ENCODE assay signal across 1 cellular context in genomic region chr11:207213-208176, GRCh38.
TF ChIP-seq lines count a peak whose summit lies in the region.

BET1L (minus strand) TSS chr11:207399; CDS start chr11:207321, 78 bp downstream.
RIC8A (plus strand) TSS chr11:207708; CDS start chr11:208855, 1,147 bp downstream.

TF ChIP-seq in HepG2, 621 proteins besides CTCF, POLR2A, EP300 and RAD21 (continued from another document and continues in another):
- TF ChIP-seq GMEB1 (CRISPR knock-in tag; IDR thresholded peaks at IDR 0.05; ENCODE audit: borderline replicate concordance): peak; percentile 81
- TF ChIP-seq RFX1 (IDR thresholded peaks at IDR 0.05): no peak
- no peak; the same call in 1 of the 2 replicates for TF ChIP-seq MIER3 (CRISPR knock-in tag; IDR thresholded peaks at IDR 0.05; ENCODE audit: borderline replicate concordance)
- peak; percentile 90; the same call in 1 of the 2 replicates for TF ChIP-seq THAP8 (CRISPR knock-in tag; IDR thresholded peaks at IDR 0.05; ENCODE audit: borderline replicate concordance)
- no peak for TF ChIP-seq SP1 (IDR thresholded peaks at IDR 0.05)
- peak; percentile 94 for TF ChIP-seq SP1 (CRISPR knock-in tag; IDR thresholded peaks at IDR 0.05)
- TF ChIP-seq SCMH1 (CRISPR knock-in tag; IDR thresholded peaks at IDR 0.05; ENCODE audit: borderline replicate concordance): no peak
- peak; percentile 82; the same call in 1 of the 2 replicates for TF ChIP-seq MYC (CRISPR knock-in tag; IDR thresholded peaks at IDR 0.05; ENCODE audit: borderline replicate concordance)
- TF ChIP-seq PHF8 (CRISPR knock-in tag; IDR thresholded peaks at IDR 0.05): peak; percentile 94
- no peak for TF ChIP-seq ZNF260 (CRISPR knock-in tag; IDR thresholded peaks at IDR 0.05; ENCODE audit: borderline replicate concordance, low read depth)
- TF ChIP-seq ARNT2 (CRISPR knock-in tag; IDR thresholded peaks at IDR 0.05; ENCODE audit: low read depth): peak; percentile 89
- no peak for TF ChIP-seq ZNF557 (CRISPR knock-in tag; IDR thresholded peaks at IDR 0.05)
- TF ChIP-seq TCF7L2 (IDR thresholded peaks at IDR 0.05; ENCODE audit: low read depth, low read length): no peak
- TF ChIP-seq SETDB1 (CRISPR knock-in tag; IDR thresholded peaks at IDR 0.05; ENCODE audit: borderline replicate concordance): no peak
- peak; percentile 91 for TF ChIP-seq THAP11 (CRISPR knock-in tag; IDR thresholded peaks at IDR 0.05)
- TF ChIP-seq BCL6 (CRISPR knock-in tag; IDR thresholded peaks at IDR 0.05): 0 out of 2 replicates have a peak, but pooled peaks have one; percentile 12
- no peak for TF ChIP-seq ZNF839 (CRISPR knock-in tag; IDR thresholded peaks at IDR 0.05; ENCODE audit: borderline replicate concordance)
- TF ChIP-seq SRF (IDR thresholded peaks at IDR 0.05; ENCODE audit: low read depth, low read length): no peak
- TF ChIP-seq NPAS2 (CRISPR knock-in tag; IDR thresholded peaks at IDR 0.05; ENCODE audit: borderline replicate concordance): no peak
- TF ChIP-seq LCORL (IDR thresholded peaks at IDR 0.05): no peak
- TF ChIP-seq LCORL (CRISPR knock-in tag; IDR thresholded peaks at IDR 0.05): peak; percentile 50
- no peak for TF ChIP-seq ZNF44 (CRISPR knock-in tag; IDR thresholded peaks at IDR 0.05)
- TF ChIP-seq XBP1 (CRISPR knock-in tag; IDR thresholded peaks at IDR 0.05): no peak
- no peak; the same call in 1 of the 2 replicates for TF ChIP-seq RNF219 (CRISPR knock-in tag; IDR thresholded peaks at IDR 0.05)
- TF ChIP-seq RAD51 (IDR thresholded peaks at IDR 0.05; ENCODE audit: borderline replicate concordance): no peak
- peak; percentile 41; the same call in 1 of the 2 replicates for TF ChIP-seq ATF1 (CRISPR knock-in tag; IDR thresholded peaks at IDR 0.05)
- TF ChIP-seq ZNF589 (CRISPR knock-in tag; conservative IDR thresholded peaks at IDR 0.05): 0 out of 2 replicates have a peak, but pooled peaks have one; percentile 5
- TF ChIP-seq ZNF720 (CRISPR knock-in tag; IDR thresholded peaks at IDR 0.05): no peak
- 0 out of 2 replicates have a peak, but pooled peaks have one; percentile 2 for TF ChIP-seq IRX3 (CRISPR knock-in tag; IDR thresholded peaks at IDR 0.05; ENCODE audit: borderline replicate concordance, low read depth)
- TF ChIP-seq HNRNPL (IDR thresholded peaks at IDR 0.05; ENCODE audit: low read depth, low read length): no peak
- peak; percentile 43; the same call in 1 of the 2 replicates for TF ChIP-seq ZBTB39 (CRISPR knock-in tag; IDR thresholded peaks at IDR 0.05)
- TF ChIP-seq AKNA (CRISPR knock-in tag; IDR thresholded peaks at IDR 0.05; ENCODE audit: borderline replicate concordance): no peak
- TF ChIP-seq ZHX1 (CRISPR knock-in tag; IDR thresholded peaks at IDR 0.05; ENCODE audit: low read depth): peak; percentile 62
- TF ChIP-seq TP53 (CRISPR knock-in tag; conservative IDR thresholded peaks at IDR 0.05): no peak
- no peak for TF ChIP-seq CENPX (CRISPR knock-in tag; IDR thresholded peaks at IDR 0.05)
- TF ChIP-seq NR2F2 (IDR thresholded peaks at IDR 0.05; ENCODE audit: borderline replicate concordance, low read depth): no peak; the same call in 1 of the 2 replicates
- TF ChIP-seq ZNF605 (CRISPR knock-in tag; IDR thresholded peaks at IDR 0.05): peak; percentile 74; the same call in 1 of the 2 replicates
- peak; percentile 86; the same call in 1 of the 2 replicates for TF ChIP-seq SNAPC2 (CRISPR knock-in tag; IDR thresholded peaks at IDR 0.05)
- peak; percentile 90; the same call in 1 of the 2 replicates for TF ChIP-seq TERF1 (CRISPR knock-in tag; IDR thresholded peaks at IDR 0.05)
- no peak for TF ChIP-seq NFRKB (IDR thresholded peaks at IDR 0.05)
- TF ChIP-seq BRCA1 (CRISPR knock-in tag; IDR thresholded peaks at IDR 0.05): no peak; the same call in 1 of the 2 replicates
- no peak for TF ChIP-seq PTBP1 (IDR thresholded peaks at IDR 0.05; ENCODE audit: low read depth, low read length, poor library complexity, severe bottlenecking)
- 0 out of 2 replicates have a peak, but pooled peaks have one; percentile 12 for TF ChIP-seq THRA (CRISPR knock-in tag; IDR thresholded peaks at IDR 0.05; ENCODE audit: borderline replicate concordance)
- TF ChIP-seq BCL3 (CRISPR knock-in tag; IDR thresholded peaks at IDR 0.05): peak; percentile 74
